In the genomic region with DNA sequence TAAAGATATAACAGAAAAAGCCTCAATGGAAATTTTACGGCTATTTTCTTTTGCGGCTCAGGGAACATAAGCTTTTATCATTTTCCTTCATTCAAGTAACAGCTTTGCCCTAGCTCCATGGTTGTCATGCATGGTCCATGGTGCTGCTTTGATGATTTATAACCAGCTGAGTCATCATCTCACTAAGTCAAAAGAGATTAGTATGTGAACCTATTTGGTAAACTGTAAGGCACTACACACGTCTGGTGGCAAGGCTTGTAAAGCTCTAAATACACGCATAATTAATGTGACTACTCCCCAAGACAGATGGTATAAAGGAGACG, we compare ENCODE assay signal across 15 cellular contexts.
DNase-seq lines count a peak whose midpoint lies in the region; ATAC-seq, FAIRE-seq and TF ChIP-seq lines count a peak whose summit lies in the region.
"Had no signal": no experiment of that assay in that cellular context is flagged by ENCODE, and none has a peak within 500 bp of the region (broad histone marks: within the 10 kb centered on the region; RNA-seq: fewer than 3 reads in every experiment).

No MANE protein-coding gene starts in this region.

- H3K27ac ChIP-seq in SJCRH30 (no peak overlapping the region), body of pancreas (no peak overlapping the region)
- H3K27ac ChIP-seq: colonic mucosa, transverse colon had no signal

- TF ChIP-seq POLR2A in body of pancreas (IDR thresholded peaks at IDR 0.05), result no peak

- 54 to 60% methylated on average over 5 of the region's 5 CpGs for WGBS in body of pancreas, 2 donors

- no peak overlapping the region for H3K4me3 Mint-ChIP-seq in activated T-helper 1 cell treated with anti-CD3 and anti-CD28 coated beads, Interleukin-12 subunit alpha, Interleukin-12 subunit beta, Interleukin-2, Interleukin-4 antibody, amounts not matched to agents 30 ng/mL and 10 ng/mL and 1 ng/mL, durations not matched to agents 14 hours and 24 hours and 36 hours
- H3K4me3 Mint-ChIP-seq: activated naive CD8-positive, alpha-beta T cell treated with anti-CD3 and anti-CD28 coated beads for 36 hours; WTC11 had no signal

- H3K27me3 Mint-ChIP-seq in activated T-helper 1 cell treated with anti-CD3 and anti-CD28 coated beads, Interleukin-12 subunit alpha, Interleukin-12 subunit beta, Interleukin-2, Interleukin-4 antibody, amounts not matched to agents 30 ng/mL and 10 ng/mL and 1 ng/mL, durations not matched to agents 14 hours and 24 hours and 36 hours (ENCODE audit: insufficient read depth), result no peaks in the 10 kb centered on the region
- H3K27me3 Mint-ChIP-seq: activated naive CD8-positive, alpha-beta T cell treated with anti-CD3 and anti-CD28 coated beads for 36 hours had no signal

- H3K27me3 ChIP-seq in SJCRH30, result no peaks in the 10 kb centered on the region
- H3K27me3 ChIP-seq in body of pancreas, result no peaks in the 10 kb centered on the region
- H3K27me3 ChIP-seq: colonic mucosa, transverse colon had no signal

- H3K4me1 ChIP-seq in SJCRH30 (peaks cover 16% of the 10 kb centered on the region), body of pancreas (peaks cover 12% of the 10 kb centered on the region)
- H3K4me1 ChIP-seq: colonic mucosa had no signal

- no peaks in the 10 kb centered on the region for H3K9me3 Mint-ChIP-seq in activated T-helper 1 cell treated with anti-CD3 and anti-CD28 coated beads, Interleukin-12 subunit alpha, Interleukin-12 subunit beta, Interleukin-2, Interleukin-4 antibody, amounts not matched to agents 30 ng/mL and 10 ng/mL and 1 ng/mL, durations not matched to agents 14 hours and 24 hours and 36 hours

- intact Hi-C loops in activated T-helper 1 cell treated with anti-CD3 and anti-CD28 coated beads, Interleukin-12 subunit alpha, Interleukin-12 subunit beta, Interleukin-2, Interleukin-4 antibody, amounts not matched to agents 30 ng/mL and 10 ng/mL and 1 ng/mL, durations not matched to agents 14 hours and 24 hours and 36 hours (cut with micrococcal nuclease), result no loop called here
- intact Hi-C loops in body of pancreas (cut with DNase I), result no loop called here

- peak; percentile 54 for DNase-seq in NCI-H82 (lab: John Stamatoyannopoulos, UW)
- DNase-seq in NCI-H82 treated with DMSO at 0.1 percent for 48 hours (lab: John Stamatoyannopoulos, UW; ENCODE audit: unreplicated experiment), result no peak
- peak; percentile 78 for DNase-seq in RPMI7951 (ENCODE audit: low read depth)
- peak; percentile 84 for DNase-seq in fibroblast of villous mesenchyme (ENCODE audit: low read depth)
- peak; percentile 68 for DNase-seq in urothelium cell line (ENCODE audit: low spot score)
- no peak for DNase-seq in activated T-helper 1 cell treated with anti-CD3 and anti-CD28 coated beads, Interleukin-12 subunit alpha, Interleukin-12 subunit beta, Interleukin-2, Interleukin-4 antibody, amounts not matched to agents 30 ng/mL and 10 ng/mL and 1 ng/mL, durations not matched to agents 14 hours and 24 hours and 36 hours (ENCODE audit: low spot score)
- no peak for DNase-seq in SJCRH30
- DNase-seq in body of pancreas, result no peak
- DNase-seq: activated naive CD8-positive, alpha-beta T cell treated with anti-CD3 and anti-CD28 coated beads for 36 hours; colonic mucosa; DND-41; NK-92 treated with Interleukin-12 subunit alpha and Interleukin-12 subunit beta, amount 100 ng/mL, for 24 hours; transverse colon had no signal

- no peaks in the 10 kb centered on the region for H3K36me3 Mint-ChIP-seq in activated T-helper 1 cell treated with anti-CD3 and anti-CD28 coated beads, Interleukin-12 subunit alpha, Interleukin-12 subunit beta, Interleukin-2, Interleukin-4 antibody, amounts not matched to agents 30 ng/mL and 10 ng/mL and 1 ng/mL, durations not matched to agents 14 hours and 24 hours and 36 hours (ENCODE audit: low read depth)
- H3K36me3 Mint-ChIP-seq: activated naive CD8-positive, alpha-beta T cell treated with anti-CD3 and anti-CD28 coated beads for 36 hours; WTC11 had no signal

- H3K9me3 ChIP-seq in SJCRH30 (replicated peaks) (no peaks in the 10 kb centered on the region), body of pancreas (no peaks in the 10 kb centered on the region)
- H3K9me3 ChIP-seq: colonic mucosa, transverse colon had no signal

- FAIRE-seq in urothelium cell line (lab: Jason Lieb, UNC), result peak; percentile 52
- FAIRE-seq: GM19239 had no signal

- TF ChIP-seq CTCF in fibroblast of villous mesenchyme (IDR thresholded peaks at IDR 0.05; ENCODE audit: insufficient read depth, low read depth, low read length) (no peak), body of pancreas (IDR thresholded peaks at IDR 0.05) (no peak)

- no peak overlapping the region for H3K27ac Mint-ChIP-seq in activated T-helper 1 cell treated with anti-CD3 and anti-CD28 coated beads, Interleukin-12 subunit alpha, Interleukin-12 subunit beta, Interleukin-2, Interleukin-4 antibody, amounts not matched to agents 30 ng/mL and 10 ng/mL and 1 ng/mL, durations not matched to agents 14 hours and 24 hours and 36 hours
- H3K27ac Mint-ChIP-seq: activated naive CD8-positive, alpha-beta T cell treated with anti-CD3 and anti-CD28 coated beads for 36 hours; WTC11 had no signal

- H3K36me3 ChIP-seq in SJCRH30 (no peaks in the 10 kb centered on the region), body of pancreas (replicated peaks in 1 of 2; ENCODE audit: insufficient read depth in 1 of 2, low read depth in 2 of 2) (no peaks in the 10 kb centered on the region)
- H3K36me3 ChIP-seq: colonic mucosa, transverse colon had no signal

- no peaks in the 10 kb centered on the region for H3K4me1 Mint-ChIP-seq in activated T-helper 1 cell treated with anti-CD3 and anti-CD28 coated beads, Interleukin-12 subunit alpha, Interleukin-12 subunit beta, Interleukin-2, Interleukin-4 antibody, amounts not matched to agents 30 ng/mL and 10 ng/mL and 1 ng/mL, durations not matched to agents 14 hours and 24 hours and 36 hours (ENCODE audit: low read depth)
- H3K4me1 Mint-ChIP-seq: activated naive CD8-positive, alpha-beta T cell treated with anti-CD3 and anti-CD28 coated beads for 36 hours had no signal

- ATAC-seq in body of pancreas, result no peak

- no peak overlapping the region for H3K4me3 ChIP-seq in fibroblast of villous mesenchyme (ENCODE audit: low read depth, low read length)
- no peak overlapping the region for H3K4me3 ChIP-seq in SJCRH30
- H3K4me3 ChIP-seq in body of pancreas, result no peak overlapping the region
- H3K4me3 ChIP-seq: colonic mucosa, transverse colon had no signal

Comparison
In these comparisons a context has a peak if more than half of its experiments do, and no peak if none do; other contexts are left out.
1. DNase-seq: peak in NCI-H82 (single experiment), RPMI7951 (single experiment), fibroblast of villous mesenchyme (single experiment) and urothelium cell line (single experiment); none in NCI-H82 treated with DMSO at 0.1 percent for 48 hours (single experiment), activated T-helper 1 cell treated with anti-CD3 and anti-CD28 coated beads, Interleukin-12 subunit alpha, Interleukin-12 subunit beta, Interleukin-2, Interleukin-4 antibody, amounts not matched to agents 30 ng/mL and 10 ng/mL and 1 ng/mL, durations not matched to agents 14 hours and 24 hours and 36 hours (single experiment), SJCRH30 (0 of 2) and body of pancreas (0 of 4).